Comparison of ENCODE assay signal across 8 cellular contexts in genomic region chr2:130332271-130333073, GRCh38. TPM values are rescaled to one million over a fixed set of nuclear protein-coding genes. Genes with fewer than 3 reads are reported as not detected.
DNase-seq lines count a peak whose midpoint lies in the region; FAIRE-seq and TF ChIP-seq lines count a peak whose summit lies in the region.

No MANE protein-coding gene starts in this region.

- no peak for TF ChIP-seq POLR2A in thyroid gland (IDR thresholded peaks at IDR 0.05)

- H3K27me3 Mint-ChIP-seq in osteocyte (ENCODE audit: unreplicated experiment), result peaks cover 24% of the 10 kb centered on the region

- no peaks in the 10 kb centered on the region for H3K9me3 Mint-ChIP-seq in osteocyte (ENCODE audit: unreplicated experiment)

- TF ChIP-seq CTCF in GM20000 (IDR thresholded peaks at IDR 0.05; ENCODE audit: extremely low read depth, missing control alignments) (peak; percentile 97), osteocyte (IDR thresholded peaks at IDR 0.05) (peak; percentile 99), thyroid gland (IDR thresholded peaks at IDR 0.05) (peak; percentile 76 to 96 (median 89))

- peaks cover 18% of the 10 kb centered on the region for H3K4me1 Mint-ChIP-seq in osteocyte (ENCODE audit: unreplicated experiment)

- H3K4me3 ChIP-seq in thyroid gland (replicated peaks in 1 of 3), result no peak overlapping the region

- peak; percentile 60 for FAIRE-seq in HTR-8/SVneo (lab: Jason Lieb, UNC)

- no peaks in the 10 kb centered on the region for H3K27me3 ChIP-seq in thyroid gland

- H3K9me3 ChIP-seq in thyroid gland, result no peaks in the 10 kb centered on the region

- H3K4me3 Mint-ChIP-seq in osteocyte (ENCODE audit: unreplicated experiment), result peak overlapping the region; percentile 7

- intact Hi-C loops in thyroid gland (cut with DNase I), result loop anchor here (5.0 kb wide), 2 partner anchors 175 to 395 kb away; no protein-coding TSS in a partner anchor

- peak; percentile 67 for DNase-seq in DMS53 (lab: John Stamatoyannopoulos, UW)
- DNase-seq in GM20000 (ENCODE audit: low spot score), result peak; percentile 87
- peak; percentile 74 for DNase-seq in HTR-8/SVneo (ENCODE audit: insufficient read length, low spot score)
- DNase-seq in RPMI8226, result peak; percentile 72
- peak; percentile 51 for DNase-seq in activated effector memory CD4-positive, alpha-beta T cell treated with Interleukin-2 at 50 U/mL for 16 hours
- peak; percentile 69 for DNase-seq in fibroblast of the conjunctiva (ENCODE audit: low read depth)
- peak; percentile 93 for DNase-seq in osteocyte (ENCODE audit: extremely low spot score, unreplicated experiment)
- DNase-seq in thyroid gland, result peak; percentile 77 to 83

- no peaks in the 10 kb centered on the region for H3K4me1 ChIP-seq in thyroid gland

- WGBS in thyroid gland, 2 donors, result 9 to 19% methylated on average over 16 to 28 of the region's 29 CpGs

- no peak overlapping the region for H3K27ac Mint-ChIP-seq in osteocyte (ENCODE audit: unreplicated experiment)

- H3K27ac ChIP-seq in thyroid gland, result no peak overlapping the region

- H3K36me3 ChIP-seq in thyroid gland, result no peaks in the 10 kb centered on the region

- no peaks in the 10 kb centered on the region for H3K36me3 Mint-ChIP-seq in osteocyte (ENCODE audit: unreplicated experiment)

RNA-seq across cellular contexts. Expression of gene IMP4, which starts 10.2 kb away (rescaled TPM):
- total RNA-seq in osteocyte (46.4 and 48.5 TPM in 2 replicates), thyroid gland (10 to 100 TPM; 69.5 to 98.6 (median 94.4) TPM)

RNA-seq across cellular contexts. Expression of gene PTPN18, which starts 23.4 kb away (rescaled TPM):
- total RNA-seq in osteocyte (30.2 and 31.5 TPM in 2 replicates), thyroid gland (10 to 100 TPM; 45.5 to 69.8 (median 57.4) TPM)
